In the genomic region with DNA sequence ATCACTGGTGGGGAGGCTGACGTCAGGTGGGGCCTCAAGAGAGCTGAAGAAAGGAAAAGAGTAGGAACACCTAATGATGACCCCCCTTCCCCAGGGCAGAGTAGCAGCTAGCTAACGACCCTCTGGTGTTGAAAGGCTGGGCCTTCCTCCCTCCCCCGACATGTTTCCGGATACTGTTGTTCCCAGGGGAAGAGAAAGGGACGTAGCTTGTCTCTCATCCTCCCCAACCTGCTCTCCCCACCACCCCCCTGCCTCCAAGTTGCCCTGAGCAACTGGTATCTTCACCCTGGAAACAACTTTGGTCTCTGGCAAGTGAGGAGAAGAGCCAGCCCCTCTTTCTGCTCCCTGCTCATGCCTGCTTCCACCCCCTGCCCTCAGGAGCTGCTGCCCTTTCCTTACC, we compare ENCODE assay signal across 22 cellular contexts. TPM values are rescaled to one million over a fixed set of nuclear protein-coding genes. Genes with fewer than 3 reads are reported as not detected.
DNase-seq lines count a peak whose midpoint lies in the region; ATAC-seq and TF ChIP-seq lines count a peak whose summit lies in the region.
"Had no signal": no experiment of that assay in that cellular context is flagged by ENCODE, and none has a peak within 500 bp of the region (broad histone marks: within the 10 kb centered on the region; RNA-seq: fewer than 3 reads in every experiment).

No MANE protein-coding gene starts in this region.

- TF ChIP-seq CTCF in GM23338 (conservative IDR thresholded peaks at IDR 0.05; ENCODE audit: low read depth in 2 of 2) = no peak
- no peak for TF ChIP-seq CTCF in glutamatergic neuron (IDR thresholded peaks at IDR 0.05; ENCODE audit: partially characterized antibody, unreplicated experiment)
- no peak for TF ChIP-seq CTCF in mesothelial cell of epicardium (IDR thresholded peaks at IDR 0.05; ENCODE audit: unreplicated experiment)
- no peak for TF ChIP-seq CTCF in lower lobe of right lung (IDR thresholded peaks at IDR 0.05)

- peak overlapping the region; percentile 98 for H3K4me2 ChIP-seq in GM23338
- H3K4me2 ChIP-seq in Karpas-422 (ENCODE audit: low read depth, low read length, poor library complexity, severe bottlenecking) = peak overlapping the region; percentile 27
- H3K4me2 ChIP-seq in neuronal stem cell (ENCODE audit: insufficient read depth, low read length, poor library complexity, severe bottlenecking) = peak overlapping the region; percentile 32

- H3K14ac ChIP-seq in neuronal stem cell (ENCODE audit: low read length) = no peak overlapping the region

- H3K4ac ChIP-seq in neuronal stem cell (ENCODE audit: low read length) = no peak overlapping the region

- H3K9me3 ChIP-seq in Karpas-422 (ENCODE audit: low read length) = no peaks in the 10 kb centered on the region
- H3K9me3 ChIP-seq in neuronal stem cell (replicated peaks in 1 of 2; ENCODE audit: control insufficient read depth in 2 of 2, insufficient read depth in 1 of 2, low read depth in 1 of 2, low read length in 2 of 2) = no peaks in the 10 kb centered on the region
- no peaks in the 10 kb centered on the region for H3K9me3 ChIP-seq in lower lobe of right lung
- H3K9me3 ChIP-seq: Caco-2, colonic mucosa, HAP-1, sigmoid colon, stomach had no signal

- H3K4me1 Mint-ChIP-seq in GM23338 (peaks cover 39% of the 10 kb centered on the region), glutamatergic neuron (ENCODE audit: low read depth, unreplicated experiment) (peaks cover 29% of the 10 kb centered on the region), mesothelial cell of epicardium (peaks cover 12% of the 10 kb centered on the region)

- no CpG with 5 or more reads among the region's 5 CpGs for WGBS in neuronal stem cell (ENCODE audit: extremely low coverage in 2 of 2, insufficient read length in 2 of 2, insufficient replicate concordance in 1 of 2), 2 donors

- H3K27ac Mint-ChIP-seq in GM23338 = no peak overlapping the region; the same call in 1 of the 2 replicates
- H3K27ac Mint-ChIP-seq in glutamatergic neuron (ENCODE audit: unreplicated experiment) = no peak overlapping the region
- no peak overlapping the region for H3K27ac Mint-ChIP-seq in mesothelial cell of epicardium
- H3K27ac Mint-ChIP-seq: activated CD4-positive, alpha-beta memory T cell treated with anti-CD3 and anti-CD28 coated beads for 36 hours; activated naive CD4-positive, alpha-beta T cell treated with anti-CD3 and anti-CD28 coated beads, Interleukin-2, amount 50 U/mL, for 24 hours; memory B cell had no signal

- H3K79me1 ChIP-seq in neuronal stem cell (ENCODE audit: low read depth, low read length) = no peaks in the 10 kb centered on the region

- H4K20me1 ChIP-seq in GM23338 (replicated peaks; ENCODE audit: insufficient read depth) (peaks cover 5% of the 10 kb centered on the region; the same call in 1 of the 2 replicates), Karpas-422 (ENCODE audit: insufficient read depth, low read depth, low read length) (no peaks in the 10 kb centered on the region)

- no peak overlapping the region for H4K91ac ChIP-seq in neuronal stem cell (ENCODE audit: low read depth, low read length, poor library complexity)

- no peaks in the 10 kb centered on the region for H3K9me2 ChIP-seq in GM23338 (ENCODE audit: insufficient read depth)
- no peaks in the 10 kb centered on the region for H3K9me2 ChIP-seq in Karpas-422 (replicated peaks; ENCODE audit: insufficient read depth, low read length)

- DNase-seq in GM23338 (ENCODE audit: low spot score) (peak; percentile 62), Karpas-422 (no peak), glutamatergic neuron (no peak), neuronal stem cell (ENCODE audit: low spot score) (no peak), mesothelial cell of epicardium (ENCODE audit: low spot score in 2 of 2, unreplicated experiment in 2 of 2) (no peak), dedifferentiated amniotic fluid mesenchymal stem cell (ENCODE audit: extremely low spot score) (no peak), lower lobe of right lung (no peak)
- DNase-seq: activated CD4-positive, alpha-beta memory T cell treated with anti-CD3 and anti-CD28 coated beads for 36 hours; activated T-cell treated with anti-CD3 and anti-CD28 coated beads, Interleukin-2, amount 50 U/mL, for 48 hours; Caco-2; colonic mucosa; foreskin keratinocyte; NCI-H1694 treated with DMSO at 0.1 percent for 48 hours; NCI-H446; nucleus accumbens; sigmoid colon; stimulated activated CD4-positive, alpha-beta T cell treated with anti-CD3 and anti-CD28 coated beads, Interleukin-2, amount 100 ng/mL, for 24 hours; stomach had no signal

- ATAC-seq in GM23338 = no peak
- no peak for ATAC-seq in lower lobe of right lung
- ATAC-seq: foreskin keratinocyte had no signal

- H2AFZ ChIP-seq in GM23338 = no peak overlapping the region
- no peak overlapping the region for H2AFZ ChIP-seq in Karpas-422 (ENCODE audit: low read length)
- no peak overlapping the region for H2AFZ ChIP-seq in neuronal stem cell (ENCODE audit: low read length)

- peak overlapping the region; percentile 78 for H3K18ac ChIP-seq in neuronal stem cell (ENCODE audit: low read length)

- intact Hi-C loops in lower lobe of right lung (cut with DNase I) = no loop called here

- H2BK5ac ChIP-seq in neuronal stem cell (ENCODE audit: low read length) = no peak overlapping the region

- H2AK5ac ChIP-seq in neuronal stem cell (ENCODE audit: low read depth, low read length) = peak overlapping the region; percentile 65

- H3K36me3 ChIP-seq in GM23338 (ENCODE audit: insufficient read depth) (no peaks in the 10 kb centered on the region), Karpas-422 (ENCODE audit: insufficient read depth, low read length) (no peaks in the 10 kb centered on the region), neuronal stem cell (replicated peaks in 1 of 2; ENCODE audit: control insufficient read depth in 2 of 2, insufficient read depth in 2 of 2, low read length in 2 of 2) (peaks cover 8 to 29% of the 10 kb centered on the region in 2 donors), lower lobe of right lung (peaks cover 5% of the 10 kb centered on the region)
- H3K36me3 ChIP-seq: colonic mucosa, HAP-1 had no signal

- H3K23ac ChIP-seq in neuronal stem cell (ENCODE audit: low read depth, low read length, poor library complexity) = no peak overlapping the region

- H3K9ac ChIP-seq in Karpas-422 (ENCODE audit: low read length) (no peak overlapping the region), neuronal stem cell (ENCODE audit: low read depth, low read length, poor library complexity) (peak overlapping the region; percentile 6)

- H3F3A ChIP-seq in GM23338 (replicated peaks; ENCODE audit: low read depth) = peaks cover 9% of the 10 kb centered on the region; the same call in 1 of the 2 replicates

- H3K27ac ChIP-seq in GM23338 (ENCODE audit: low read depth) = peak overlapping the region; percentile 39; the same call in 1 of the 2 replicates
- H3K27ac ChIP-seq in Karpas-422 (ENCODE audit: low read length) = no peak overlapping the region
- H3K27ac ChIP-seq in neuronal stem cell (replicated peaks; ENCODE audit: low read length) = no peak overlapping the region
- H3K27ac ChIP-seq in lower lobe of right lung = no peak overlapping the region
- H3K27ac ChIP-seq: colonic mucosa, foreskin keratinocyte, VCaP had no signal

- no peaks in the 10 kb centered on the region; the same call in 1 of the 2 replicates for H3K79me2 ChIP-seq in GM23338 (replicated peaks; ENCODE audit: insufficient read depth)
- H3K79me2 ChIP-seq in Karpas-422 (ENCODE audit: low read length) = no peaks in the 10 kb centered on the region

- no peak overlapping the region for H4K8ac ChIP-seq in neuronal stem cell (ENCODE audit: low read depth, low read length)

- peaks cover 35% of the 10 kb centered on the region for H3K27me3 ChIP-seq in GM23338 (ENCODE audit: insufficient read depth)
- H3K27me3 ChIP-seq in Karpas-422 (ENCODE audit: low read length) = no peaks in the 10 kb centered on the region
- peaks cover 0 to 4% (median 0%) of the 10 kb centered on the region in 3 experiments for H3K27me3 ChIP-seq in neuronal stem cell (ENCODE audit: control insufficient read depth in 3 of 3, insufficient read depth in 3 of 3, low read depth in 1 of 3, low read length in 3 of 3)
- H3K27me3 ChIP-seq in lower lobe of right lung (ENCODE audit: low read depth) = no peaks in the 10 kb centered on the region
- H3K27me3 ChIP-seq: colonic mucosa, sigmoid colon had no signal

- peak overlapping the region; percentile 82 for H3K4me3 Mint-ChIP-seq in GM23338
- peak overlapping the region; percentile 99 for H3K4me3 Mint-ChIP-seq in glutamatergic neuron (ENCODE audit: unreplicated experiment)
- no peak overlapping the region for H3K4me3 Mint-ChIP-seq in mesothelial cell of epicardium
- H3K4me3 Mint-ChIP-seq: activated CD4-positive, alpha-beta memory T cell treated with anti-CD3 and anti-CD28 coated beads for 36 hours; activated naive CD4-positive, alpha-beta T cell treated with anti-CD3 and anti-CD28 coated beads, Interleukin-2, amount 50 U/mL, for 24 hours had no signal

- H2BK15ac ChIP-seq in neuronal stem cell (ENCODE audit: low read length) = no peak overlapping the region

- peaks cover 35% of the 10 kb centered on the region for H3K4me1 ChIP-seq in GM23338 (ENCODE audit: insufficient read depth)
- H3K4me1 ChIP-seq in Karpas-422 (ENCODE audit: low read length) = peaks cover 36% of the 10 kb centered on the region
- H3K4me1 ChIP-seq in neuronal stem cell (ENCODE audit: control insufficient read depth in 2 of 2, insufficient read depth in 1 of 2, low read depth in 1 of 2, low read length in 2 of 2) = peaks cover 29 to 33% of the 10 kb centered on the region in 2 donors
- peaks cover 26% of the 10 kb centered on the region for H3K4me1 ChIP-seq in lower lobe of right lung
- H3K4me1 ChIP-seq: colonic mucosa, foreskin keratinocyte had no signal

- H3K36me3 Mint-ChIP-seq in GM23338 (ENCODE audit: low read depth) (no peaks in the 10 kb centered on the region; the same call in 2 of the 3 replicates), glutamatergic neuron (ENCODE audit: unreplicated experiment) (no peaks in the 10 kb centered on the region), mesothelial cell of epicardium (no peaks in the 10 kb centered on the region)
- H3K36me3 Mint-ChIP-seq: activated CD4-positive, alpha-beta memory T cell treated with anti-CD3 and anti-CD28 coated beads for 36 hours; activated naive CD4-positive, alpha-beta T cell treated with anti-CD3 and anti-CD28 coated beads, Interleukin-2, amount 50 U/mL, for 24 hours; memory B cell had no signal

- H2BK120ac ChIP-seq in neuronal stem cell (ENCODE audit: low read depth, low read length) = no peak overlapping the region

- peak overlapping the region; percentile 96 for H3K4me3 ChIP-seq in GM23338
- H3K4me3 ChIP-seq in Karpas-422 (ENCODE audit: low read length) = no peak overlapping the region
- H3K4me3 ChIP-seq in neuronal stem cell (ENCODE audit: low read length in 2 of 2) = no peak overlapping the region
- H3K4me3 ChIP-seq in lower lobe of right lung = no peak overlapping the region
- H3K4me3 ChIP-seq: colonic mucosa, HAP-1, sigmoid colon, stomach had no signal

- H3K27me3 Mint-ChIP-seq in GM23338 (ENCODE audit: insufficient read depth, low read depth, poor library complexity) (peaks cover 37% of the 10 kb centered on the region), glutamatergic neuron (ENCODE audit: unreplicated experiment) (peaks cover 7% of the 10 kb centered on the region), mesothelial cell of epicardium (ENCODE audit: low read depth) (peaks cover 27% of the 10 kb centered on the region)
- H3K27me3 Mint-ChIP-seq: activated CD4-positive, alpha-beta memory T cell treated with anti-CD3 and anti-CD28 coated beads for 36 hours; activated naive CD4-positive, alpha-beta T cell treated with anti-CD3 and anti-CD28 coated beads, Interleukin-2, amount 50 U/mL, for 24 hours had no signal

- H2BK12ac ChIP-seq in neuronal stem cell (ENCODE audit: low read length) = no peak overlapping the region

- no peaks in the 10 kb centered on the region for H3K9me3 Mint-ChIP-seq in GM23338
- H3K9me3 Mint-ChIP-seq in glutamatergic neuron (ENCODE audit: unreplicated experiment) = peaks cover 6% of the 10 kb centered on the region
- H3K9me3 Mint-ChIP-seq in mesothelial cell of epicardium = no peaks in the 10 kb centered on the region
- H3K9me3 Mint-ChIP-seq: activated CD4-positive, alpha-beta memory T cell treated with anti-CD3 and anti-CD28 coated beads for 36 hours; activated naive CD4-positive, alpha-beta T cell treated with anti-CD3 and anti-CD28 coated beads, Interleukin-2, amount 50 U/mL, for 24 hours; memory B cell had no signal

RNA-seq across cellular contexts. Expression of gene SEMA6C, which starts 2.4 kb away (rescaled TPM):
- total RNA-seq in GM23338 (2014; rRNA removed; shearing (Covaris generic)) = 12.3 and 24.4 TPM in 2 replicates
- 6.2 and 8.5 TPM in 2 replicates for polyA plus RNA-seq in GM23338 (2016; fragmentation: Nextera tagmentation; extraction: Ambion mirVana)
- total RNA-seq in Karpas-422 (2014; rRNA removed; shearing (Covaris generic); ENCODE audit: low replicate concordance) = 1.4 and 1.6 TPM in 2 replicates
- 119 TPM for total RNA-seq in glutamatergic neuron (ENCODE audit: unreplicated experiment)
- 15.6 TPM for polyA plus RNA-seq in neuronal stem cell (2013, experiment 1 of 2)
- 17.4 TPM for polyA plus RNA-seq in neuronal stem cell (2013, experiment 2 of 2)
- total RNA-seq in mesothelial cell of epicardium = 14.9 to 15.0 TPM (median 14.9 TPM) in 3 replicates
- 6.4 TPM for total RNA-seq in lower lobe of right lung

RNA-seq across cellular contexts. Expression of gene TNFAIP8L2, which starts 12.5 kb away (rescaled TPM):
- total RNA-seq in GM23338 (2014; rRNA removed; shearing (Covaris generic)) = not detected in 2 replicates
- 0.40 and 0.49 TPM in 2 replicates for polyA plus RNA-seq in GM23338 (2016; fragmentation: Nextera tagmentation; extraction: Ambion mirVana)
- total RNA-seq in Karpas-422 (2014; rRNA removed; shearing (Covaris generic); ENCODE audit: low replicate concordance) = 29.3 and 30.7 TPM in 2 replicates
- not detected for total RNA-seq in glutamatergic neuron (ENCODE audit: unreplicated experiment)
- not detected for polyA plus RNA-seq in neuronal stem cell (2013, experiment 1 of 2)
- polyA plus RNA-seq in neuronal stem cell (2013, experiment 2 of 2) = not detected
- total RNA-seq in mesothelial cell of epicardium = not detected in 3 replicates
- total RNA-seq in lower lobe of right lung = 17.8 TPM
- total RNA-seq: Caco-2, foreskin keratinocyte had no signal
- polyA plus RNA-seq: foreskin keratinocyte had no signal

RNA-seq across cellular contexts. Expression of gene LYSMD1, which starts 21.7 kb away (rescaled TPM):
- 5.7 and 6.4 TPM in 2 replicates for total RNA-seq in GM23338 (2014; rRNA removed; shearing (Covaris generic))
- 3.6 and 4.0 TPM in 2 replicates for polyA plus RNA-seq in GM23338 (2016; fragmentation: Nextera tagmentation; extraction: Ambion mirVana)
- total RNA-seq in Karpas-422 (2014; rRNA removed; shearing (Covaris generic); ENCODE audit: low replicate concordance) = 2.1 and 6.6 TPM in 2 replicates
- total RNA-seq in glutamatergic neuron (ENCODE audit: unreplicated experiment) = 21.9 TPM
- polyA plus RNA-seq in neuronal stem cell (2013, experiment 1 of 2) = 7.6 TPM
- polyA plus RNA-seq in neuronal stem cell (2013, experiment 2 of 2) = 6.8 TPM
- 9.9 to 11.8 TPM (median 11.4 TPM) in 3 replicates for total RNA-seq in mesothelial cell of epicardium
- total RNA-seq in lower lobe of right lung = 6.5 TPM

RNA-seq across cellular contexts. Expression of gene SCNM1, which starts 22.0 kb away (rescaled TPM):
- 26.3 and 27.1 TPM in 2 replicates for total RNA-seq in GM23338 (2014; rRNA removed; shearing (Covaris generic))
- polyA plus RNA-seq in GM23338 (2016; fragmentation: Nextera tagmentation; extraction: Ambion mirVana) = 88.9 and 92.3 TPM in 2 replicates
- total RNA-seq in Karpas-422 (2014; rRNA removed; shearing (Covaris generic); ENCODE audit: low replicate concordance) = 78.9 and 84.1 TPM in 2 replicates
- total RNA-seq in glutamatergic neuron (ENCODE audit: unreplicated experiment) (44.2 TPM), mesothelial cell of epicardium (34.9 to 37.1 TPM (median 36.9 TPM) in 3 replicates), lower lobe of right lung (38.4 TPM)
- polyA plus RNA-seq in neuronal stem cell (2013, experiment 1 of 2) = 38.6 TPM
- polyA plus RNA-seq in neuronal stem cell (2013, experiment 2 of 2) = 37.5 TPM

RNA-seq across cellular contexts. Expression of gene TMOD4, which starts 31.8 kb away (rescaled TPM):
- total RNA-seq in GM23338 (2014; rRNA removed; shearing (Covaris generic)) = 1.3 TPM in 1 of 2 replicates, not detected in the other
- polyA plus RNA-seq in GM23338 (2016; fragmentation: Nextera tagmentation; extraction: Ambion mirVana) = not detected in 2 replicates
- 0.52 TPM in 1 of 2 replicates, not detected in the other for total RNA-seq in Karpas-422 (2014; rRNA removed; shearing (Covaris generic); ENCODE audit: low replicate concordance)
- total RNA-seq in glutamatergic neuron (ENCODE audit: unreplicated experiment) = 0.76 TPM
- 0.24 TPM for polyA plus RNA-seq in neuronal stem cell (2013, experiment 1 of 2)
- 0.33 TPM for polyA plus RNA-seq in neuronal stem cell (2013, experiment 2 of 2)
- total RNA-seq in mesothelial cell of epicardium = 0.77 to 1.7 TPM (median 1.1 TPM) in 3 replicates
- total RNA-seq in lower lobe of right lung = 2.1 TPM
- total RNA-seq: stomach had no signal

Comparison
In these comparisons a context has a peak if more than half of its experiments do, and no peak if none do; other contexts are left out.
1. H3K4me2 ChIP-seq: peak in every context shown above with its lines; median percentile 98 in GM23338; 32 in neuronal stem cell; 27 in Karpas-422.
2. RNA of gene TNFAIP8L2, which starts 12.5 kb away (total RNA-seq): 29.3 to 30.7 TPM in Karpas-422 and 17.8 TPM in lower lobe of right lung (single experiment); not detected in GM23338, not detected in glutamatergic neuron (single experiment) and not detected in mesothelial cell of epicardium; every median in the first group is over 10 times any median in the second.